ENCODE assay signal across 14 cellular contexts in the genomic region with DNA sequence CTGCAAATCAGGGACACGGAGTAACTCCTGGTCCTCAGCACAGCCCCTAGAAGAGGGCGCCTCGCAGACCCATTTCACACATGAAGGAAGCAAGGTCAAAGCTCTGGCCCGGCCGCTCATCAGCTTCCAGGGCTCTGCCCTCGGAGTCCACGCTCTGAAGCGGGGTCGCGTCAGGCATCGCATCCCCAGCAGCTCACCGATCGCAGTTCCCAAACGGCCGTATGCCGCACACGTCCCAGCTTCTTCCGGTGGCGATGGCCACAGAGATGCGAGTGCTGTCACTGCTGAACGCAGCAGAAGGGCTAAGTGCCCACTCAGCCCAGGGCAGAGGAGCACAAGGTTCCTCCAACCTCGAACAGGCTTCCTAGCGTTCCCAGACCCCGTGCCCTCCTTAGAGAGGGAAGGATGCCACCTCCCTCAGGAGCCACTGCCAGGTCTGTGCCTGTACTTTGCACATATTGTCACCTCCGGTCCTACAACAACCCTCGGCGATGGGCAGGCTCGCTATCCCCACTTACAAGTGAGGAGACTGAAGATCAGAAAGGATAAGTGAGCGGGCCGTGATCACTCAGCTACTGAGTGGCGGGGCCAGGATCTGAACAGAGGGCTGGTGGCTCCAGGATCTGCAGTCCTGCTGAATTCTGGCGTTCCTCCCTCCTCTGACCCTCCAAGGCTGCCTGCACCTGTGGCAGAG.
DNase-seq lines count a peak whose midpoint lies in the region; ATAC-seq and TF ChIP-seq lines count a peak whose summit lies in the region.
"Had no signal": no experiment of that assay in that cellular context is flagged by ENCODE, and none has a peak within 500 bp of the region (broad histone marks: within the 10 kb centered on the region; RNA-seq: fewer than 3 reads in every experiment).

No MANE protein-coding gene starts in this region.

- H3K4me3 ChIP-seq in mesodermal cell (ENCODE audit: extremely low read depth, insufficient read depth, low read length, poor library complexity, severe bottlenecking) = no peak overlapping the region
- H3K4me3 ChIP-seq in testis = peak overlapping the region in 1 of 2 donors; percentile 2

- H3K27me3 ChIP-seq in testis = no peaks in the 10 kb centered on the region

- TF ChIP-seq CTCF in testis (IDR thresholded peaks at IDR 0.05) = no peak

- H3K9me3 ChIP-seq in KOPT-K1 (ENCODE audit: insufficient read depth, low read length, poor library complexity, severe bottlenecking) = no peaks in the 10 kb centered on the region
- H3K9me3 ChIP-seq in mesodermal cell (ENCODE audit: control insufficient read depth, low read length) = peaks cover 3% of the 10 kb centered on the region
- no peaks in the 10 kb centered on the region for H3K9me3 ChIP-seq in testis

- H3K36me3 Mint-ChIP-seq in activated naive CD8-positive, alpha-beta T cell treated with anti-CD3 and anti-CD28 coated beads, Interleukin-2, amount 50 U/mL, for 24 hours (ENCODE audit: low read depth) = no peaks in the 10 kb centered on the region
- H3K36me3 Mint-ChIP-seq: immature natural killer cell had no signal

- H3K36me3 ChIP-seq in KOPT-K1 (ENCODE audit: insufficient read depth, low read length) (no peaks in the 10 kb centered on the region), mesodermal cell (ENCODE audit: control insufficient read depth, insufficient read depth, low read length) (no peaks in the 10 kb centered on the region), testis (ENCODE audit: low read depth, missing control alignments) (no peaks in the 10 kb centered on the region)

- no peak for DNase-seq in activated naive CD8-positive, alpha-beta T cell treated with anti-CD3 and anti-CD28 coated beads, Interleukin-2, amount 50 U/mL, for 24 hours
- DNase-seq in testis (no peak), cerebellar nuclear complex (lab: John Stamatoyannopoulos, UW) (no peak), ecto neural progenitor cell (ENCODE audit: low spot score) (no peak), NCI-H524 treated with DMSO at 0.1 percent for 48 hours (lab: John Stamatoyannopoulos, UW) (no peak), mucosa of gallbladder (ENCODE audit: low spot score) (no peak)
- DNase-seq: immature natural killer cell, midbrain, NCI-H1417, NCI-H510A treated with DMSO at 0.1 percent for 48 hours, RPMI8226 had no signal

- peak overlapping the region; percentile 93 for H3K27ac Mint-ChIP-seq in activated naive CD8-positive, alpha-beta T cell treated with anti-CD3 and anti-CD28 coated beads, Interleukin-2, amount 50 U/mL, for 24 hours
- H3K27ac Mint-ChIP-seq: immature natural killer cell, progenitor cell of endocrine pancreas had no signal

- 96% methylated on average over 32 of the region's 32 CpGs for WGBS in mesodermal cell (ENCODE audit: insufficient coverage in 2 of 2), 2 experiments
- 40 to 49% methylated on average over 1 to 32 of the region's 32 CpGs for WGBS in testis, 2 donors

- no peak for ATAC-seq in activated naive CD8-positive, alpha-beta T cell treated with anti-CD3 and anti-CD28 coated beads, Interleukin-2, amount 50 U/mL, for 24 hours

- intact Hi-C loops in testis (cut with DNase I; ENCODE audit: low total_unique reads) = loop anchor here (10.0 kb wide), 1 partner anchor 258 kb away; the partner anchor contains the start of gene COL6A3

- H3K27me3 Mint-ChIP-seq in activated naive CD8-positive, alpha-beta T cell treated with anti-CD3 and anti-CD28 coated beads, Interleukin-2, amount 50 U/mL, for 24 hours = no peaks in the 10 kb centered on the region

- no peaks in the 10 kb centered on the region for H3K9me3 Mint-ChIP-seq in activated naive CD8-positive, alpha-beta T cell treated with anti-CD3 and anti-CD28 coated beads, Interleukin-2, amount 50 U/mL, for 24 hours
- H3K9me3 Mint-ChIP-seq: immature natural killer cell had no signal

- peaks cover 53% of the 10 kb centered on the region for H3K4me1 Mint-ChIP-seq in activated naive CD8-positive, alpha-beta T cell treated with anti-CD3 and anti-CD28 coated beads, Interleukin-2, amount 50 U/mL, for 24 hours
- H3K4me1 Mint-ChIP-seq: immature natural killer cell had no signal

- H3K4me3 Mint-ChIP-seq in activated naive CD8-positive, alpha-beta T cell treated with anti-CD3 and anti-CD28 coated beads, Interleukin-2, amount 50 U/mL, for 24 hours = peak overlapping the region; percentile 40
- H3K4me3 Mint-ChIP-seq: immature natural killer cell had no signal

- peaks cover 12% of the 10 kb centered on the region for H3K4me1 ChIP-seq in mesodermal cell (ENCODE audit: control insufficient read depth, insufficient read depth, low read length, poor library complexity, severe bottlenecking)
- peaks cover 24% of the 10 kb centered on the region for H3K4me1 ChIP-seq in testis

- H3K27ac ChIP-seq in KOPT-K1 (ENCODE audit: low read depth, low read length, poor library complexity, severe bottlenecking) = peak overlapping the region; percentile 85
- H3K27ac ChIP-seq in mesodermal cell (ENCODE audit: low read depth, low read length, severe bottlenecking) = peak overlapping the region; percentile 16
- H3K27ac ChIP-seq in testis = peak overlapping the region; percentile 79 to 81

- no peak for TF ChIP-seq POLR2A in testis (IDR thresholded peaks at IDR 0.05)

Comparison
In these comparisons a context has a peak if more than half of its experiments do, and no peak if none do; other contexts are left out.
1. H3K27ac ChIP-seq: peak in every context shown above with its lines; median percentile 85 in KOPT-K1; 80 in testis; 16 in mesodermal cell.